ENCODE assay signal across 8 cellular contexts in the genomic region with DNA sequence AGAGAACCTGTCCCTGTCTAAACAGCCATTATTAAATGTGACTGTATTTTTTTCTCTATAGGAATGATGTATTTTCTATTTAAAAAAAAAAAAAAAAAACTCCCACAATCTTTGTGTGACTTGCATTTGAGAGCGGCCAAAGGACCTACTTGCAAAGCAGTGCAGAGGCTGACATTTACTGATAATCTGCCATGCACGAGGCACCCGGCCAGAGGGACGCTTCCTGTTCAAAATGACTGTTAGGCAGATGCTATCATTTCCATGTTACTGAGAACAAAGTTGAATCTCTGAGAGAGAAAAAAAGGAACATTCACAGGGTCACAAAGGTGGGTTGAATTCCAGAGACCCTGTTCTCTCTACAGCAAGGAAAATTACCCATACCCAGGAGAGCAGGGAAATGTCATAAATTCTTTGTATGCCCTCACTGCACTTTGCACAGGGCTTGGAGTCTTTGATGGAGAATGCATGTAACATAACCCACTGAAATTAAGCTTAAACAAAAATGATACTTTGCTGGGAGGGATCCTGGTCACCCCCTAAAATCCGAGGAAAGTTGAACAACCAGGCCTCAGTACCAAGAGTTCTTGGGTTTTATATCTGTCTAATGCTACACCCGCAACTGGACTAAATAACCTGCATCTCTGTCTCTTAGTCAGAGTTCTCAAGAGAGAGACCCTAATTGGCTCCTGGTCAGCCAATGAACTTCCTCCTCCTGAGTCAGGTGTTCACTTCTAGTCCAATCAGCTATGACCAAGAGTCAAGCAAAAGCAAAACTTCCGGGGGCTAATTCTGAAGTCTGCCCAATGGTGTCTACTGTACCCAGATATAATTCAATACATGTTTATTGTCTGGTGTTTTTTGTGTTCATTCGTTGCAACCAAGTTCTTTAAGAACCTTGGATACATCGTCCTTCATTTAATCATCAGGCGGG.
A peak's percentile ranks its signal among the peaks of the same experiment; 100 is the strongest.
DNase-seq lines count a peak whose midpoint lies in the region; ATAC-seq, FAIRE-seq and TF ChIP-seq lines count a peak whose summit lies in the region.

No MANE protein-coding gene starts in this region.

- peaks cover 0 to 7% (median 3%) of the 10 kb centered on the region in 3 donors for H3K4me1 ChIP-seq in skeletal muscle tissue (ENCODE audit: control insufficient read depth in 3 of 3, insufficient read depth in 3 of 3, low read length in 3 of 3)

- H3K36me3 ChIP-seq in skeletal muscle tissue (ENCODE audit: control insufficient read depth in 3 of 3, insufficient read depth in 3 of 3, low read length in 3 of 3) = no peaks in the 10 kb centered on the region

- H3K9me3 ChIP-seq in skeletal muscle tissue (ENCODE audit: control insufficient read depth in 3 of 3, low read length in 3 of 3) = no peaks in the 10 kb centered on the region

- peak overlapping the region in 1 of 3 donors; percentile 38 for H3K4me3 ChIP-seq in skeletal muscle tissue (ENCODE audit: low read length in 3 of 3)

- H3K9ac ChIP-seq in skeletal muscle tissue (ENCODE audit: low read depth in 1 of 3, low read length in 3 of 3) = no peak overlapping the region

- no peaks in the 10 kb centered on the region for H3K27me3 ChIP-seq in skeletal muscle tissue (ENCODE audit: control insufficient read depth in 3 of 3, insufficient read depth in 3 of 3, low read length in 3 of 3)

- DNase-seq in NCI-H82 (lab: John Stamatoyannopoulos, UW) = peak; percentile 20
- no peak for DNase-seq in NCI-H82 treated with DMSO at 0.1 percent for 48 hours (lab: John Stamatoyannopoulos, UW; ENCODE audit: unreplicated experiment)
- peak; percentile 42 to 66 for DNase-seq in SHP77 (lab: John Stamatoyannopoulos, UW)
- DNase-seq in head of caudate nucleus = peak in 33 of 42 donors; percentile 21 to 81 (median 51)
- DNase-seq in H54 (ENCODE audit: insufficient read length, low spot score) = no peak

- intact Hi-C loops in head of caudate nucleus (cut with DNase I) = loop anchor here (2.0 to 10.0 kb wide), 4 partner anchors 41 to 489 kb away; partner anchors contain the start of gene GSTA4

- TF ChIP-seq POLR2A in H54 (IDR thresholded peaks at IDR 0.05; ENCODE audit: low read depth, low read length) = no peak

- H3K27ac ChIP-seq in skeletal muscle tissue (ENCODE audit: low read depth, low read length) = peak overlapping the region; percentile 23

- ATAC-seq in GM21390 (IDR thresholded peaks at IDR 0.05; ENCODE audit: unreplicated experiment) (no peak), HG03025 (IDR thresholded peaks at IDR 0.05; ENCODE audit: low FRiP score, unreplicated experiment) (no peak)

- FAIRE-seq in H54 (lab: Jason Lieb, UNC) = no peak

Comparison
In these comparisons a context has a peak if more than half of its experiments do, and no peak if none do; other contexts are left out.
1. DNase-seq: peak in NCI-H82 (single experiment), SHP77 (2 of 2) and head of caudate nucleus (33 of 42); none in NCI-H82 treated with DMSO at 0.1 percent for 48 hours (single experiment) and H54 (single experiment).